In the genomic region with DNA sequence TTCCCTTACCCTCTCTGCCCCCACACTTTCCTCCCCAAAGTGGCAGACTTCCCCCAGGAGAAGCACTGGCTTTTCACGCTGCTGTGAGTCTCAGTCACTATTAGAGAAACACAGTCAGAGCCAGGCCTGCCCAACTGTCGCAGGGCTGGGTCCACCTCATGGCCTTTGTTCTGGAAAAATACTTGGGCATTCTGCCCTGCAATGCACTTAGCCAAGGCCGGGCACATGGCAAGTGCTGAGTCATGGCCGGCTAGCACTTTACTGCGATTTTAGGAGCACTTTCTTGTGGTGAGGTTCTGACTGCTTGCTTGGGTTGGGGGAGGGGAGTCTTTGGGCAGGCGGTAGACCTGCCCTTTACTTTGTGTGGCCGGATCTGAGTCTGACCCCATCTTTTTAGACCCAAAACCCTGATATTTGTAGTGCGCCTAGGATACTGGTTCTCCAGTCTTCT, we compare ENCODE assay signal across 8 cellular contexts. TPM values are rescaled to one million over a fixed set of nuclear protein-coding genes. Genes with fewer than 3 reads are reported as not detected.
DNase-seq lines count a peak whose midpoint lies in the region; ATAC-seq and TF ChIP-seq lines count a peak whose summit lies in the region.

No MANE protein-coding gene starts in this region.

- H3K4me2 ChIP-seq in hepatocyte, result peak overlapping the region; percentile 56

- no peak overlapping the region for H2AFZ ChIP-seq in hepatocyte

- DNase-seq in ACHN (peak; percentile 77), astrocyte of the cerebellum (ENCODE audit: low read depth) (peak; percentile 69), hepatocyte (ENCODE audit: low spot score) (no peak), sigmoid colon (peak; percentile 93), HuH-7.5 (ENCODE audit: low spot score) (no peak)

- 68% methylated on average over 8 of the region's 8 CpGs for WGBS in HUES64
- 76% methylated on average over 8 of the region's 8 CpGs for WGBS in hepatocyte (ENCODE audit: low lambda C conversion rate, missing lambda C conversion rate)
- 29 to 51% methylated on average over 8 of the region's 8 CpGs for WGBS in sigmoid colon, 2 donors

- H3K4me1 ChIP-seq in HUES64 (ENCODE audit: insufficient read depth, low read length), result peaks cover 31% of the 10 kb centered on the region
- H3K4me1 ChIP-seq in hepatocyte (ENCODE audit: insufficient read depth), result peaks cover 36% of the 10 kb centered on the region
- H3K4me1 ChIP-seq in sigmoid colon, result peaks cover 0 to 82% (median 76%) of the 10 kb centered on the region in 4 donors

- H3K9me3 ChIP-seq in HUES64 (ENCODE audit: insufficient read depth, low read depth, low read length), result no peaks in the 10 kb centered on the region
- H3K9me3 ChIP-seq in hepatocyte (ENCODE audit: low read depth), result no peaks in the 10 kb centered on the region
- H3K9me3 ChIP-seq in sigmoid colon, result no peaks in the 10 kb centered on the region

- TF ChIP-seq CTCF in astrocyte of the cerebellum (IDR thresholded peaks at IDR 0.05; ENCODE audit: low read depth, low read length, missing control alignments) (no peak), hepatocyte (IDR thresholded peaks at IDR 0.05; ENCODE audit: poor library complexity) (no peak), sigmoid colon (IDR thresholded peaks at IDR 0.05) (no peak)

- no peaks in the 10 kb centered on the region for H4K20me1 ChIP-seq in hepatocyte (ENCODE audit: insufficient read depth, poor library complexity, severe bottlenecking)

- no peak overlapping the region for H3K4me3 ChIP-seq in HUES64 (ENCODE audit: low read length)
- H3K4me3 ChIP-seq in astrocyte of the cerebellum (ENCODE audit: low read depth, low read length), result no peak overlapping the region
- no peak overlapping the region for H3K4me3 ChIP-seq in hepatocyte
- H3K4me3 ChIP-seq in sigmoid colon, result no peak overlapping the region

- H3K27ac ChIP-seq in HUES64 (ENCODE audit: low read depth, low read length) (peak overlapping the region; percentile 53), hepatocyte (peak overlapping the region; percentile 90), sigmoid colon (peak overlapping the region; percentile 88 to 95 (median 89))

- peaks cover 60% of the 10 kb centered on the region for H3K79me2 ChIP-seq in hepatocyte

- no peaks in the 10 kb centered on the region for H3K9me2 ChIP-seq in hepatocyte (replicated peaks; ENCODE audit: insufficient read depth)

- peak overlapping the region; percentile 31 for H3K9ac ChIP-seq in HUES64 (ENCODE audit: low read depth, low read length)

- ATAC-seq in HG03565 (IDR thresholded peaks at IDR 0.05; ENCODE audit: unreplicated experiment), result no peak
- ATAC-seq in GM21737 (IDR thresholded peaks at IDR 0.05; ENCODE audit: unreplicated experiment), result no peak

- intact Hi-C loops in sigmoid colon (cut with DNase I), result no loop called here

- TF ChIP-seq POLR2A in sigmoid colon (IDR thresholded peaks at IDR 0.05), result no peak

- H3K27me3 ChIP-seq in HUES64 (ENCODE audit: insufficient read depth, low read length) (no peaks in the 10 kb centered on the region), hepatocyte (no peaks in the 10 kb centered on the region), sigmoid colon (no peaks in the 10 kb centered on the region)

- peak in 1 of 4 donors; percentile 77 for TF ChIP-seq EP300 in sigmoid colon (IDR thresholded peaks at IDR 0.05)

- in situ Hi-C loops in ACHN (cut with HindIII; ENCODE audit: low pct_ligation_motif_present, low pct_unique_long_range_greater_than_20kb, low sequenced_read_pairs), result no loop called here
- in situ Hi-C loops in astrocyte of the cerebellum (cut with HindIII; ENCODE audit: low sequenced_read_pairs), result loop anchor here (5.0 kb wide), 1 partner anchor 105 kb away; a partner anchor contains a TSS

- H3K36me3 ChIP-seq in HUES64 (ENCODE audit: insufficient read depth, low read length), result peaks cover 8% of the 10 kb centered on the region
- no peaks in the 10 kb centered on the region for H3K36me3 ChIP-seq in hepatocyte (replicated peaks; ENCODE audit: insufficient read depth, low read depth)
- peaks cover 0 to under 1% (median under 1%) of the 10 kb centered on the region in 4 donors for H3K36me3 ChIP-seq in sigmoid colon

RNA-seq across cellular contexts. Expression of a gene that starts 7.7 kb away (rescaled TPM):
- 51.2 TPM for polyA plus RNA-seq in HUES64 (2013, experiment 1 of 2)
- polyA plus RNA-seq in HUES64 (2013, experiment 2 of 2), result 44.6 TPM
- total RNA-seq in hepatocyte, result 122 and 133 TPM in 2 replicates
- 102 and 138 TPM in 2 replicates for polyA plus RNA-seq in hepatocyte
- total RNA-seq in sigmoid colon, result 10 to 100 TPM; 43.6 to 78.9 (median 67.7) TPM
- polyA plus RNA-seq in sigmoid colon, result 10 to 100 TPM in 2 of 3 donors, 1 to 10 TPM in 1; 6.9 to 26.6 (median 14.4) TPM

RNA-seq across cellular contexts. Expression of a gene that starts 40.0 kb away (rescaled TPM):
- polyA plus RNA-seq in HUES64 (2013, experiment 1 of 2), result 420 TPM
- 458 TPM for polyA plus RNA-seq in HUES64 (2013, experiment 2 of 2)
- 414 and 445 TPM in 2 replicates for total RNA-seq in hepatocyte
- 309 and 360 TPM in 2 replicates for polyA plus RNA-seq in hepatocyte
- 100 to 1,000 TPM; 148 to 270 (median 220) TPM for total RNA-seq in sigmoid colon
- polyA plus RNA-seq in sigmoid colon, result 100 to 1,000 TPM; 262 to 513 (median 358) TPM

Comparison
In these comparisons a context has a peak if more than half of its experiments do, and no peak if none do; other contexts are left out.
1. DNase-seq: peak in ACHN (single experiment), astrocyte of the cerebellum (single experiment) and sigmoid colon (single experiment); none in hepatocyte (single experiment) and HuH-7.5 (single experiment).
2. Peak in every context shown above with its lines, with median percentiles within 50 percentile points of each other: H3K27ac ChIP-seq.